Comparison of ENCODE assay signal across 1 cellular context in genomic region chr9:20646656-20647055, GRCh38.
TF ChIP-seq lines count a peak whose summit lies in the region.

No MANE protein-coding gene starts in this region.

TF ChIP-seq in GM23338, 12 proteins besides CTCF, POLR2A, EP300 and RAD21:
- TF ChIP-seq REST (IDR thresholded peaks at IDR 0.05; ENCODE audit: unreplicated experiment) (no peak), CREB1 (CRISPR knock-in tag; IDR thresholded peaks at IDR 0.05; ENCODE audit: low read depth) (no peak), ZNF331 (CRISPR knock-in tag; IDR thresholded peaks at IDR 0.05; ENCODE audit: low read depth) (no peak), ZNF114 (CRISPR knock-in tag; IDR thresholded peaks at IDR 0.05) (no peak), NANOG (IDR thresholded peaks at IDR 0.05; ENCODE audit: borderline replicate concordance) (no peak), ETS1 (IDR thresholded peaks at IDR 0.05) (no peak), STAT1 (IDR thresholded peaks at IDR 0.05; ENCODE audit: unreplicated experiment) (no peak), EZH2 (IDR thresholded peaks at IDR 0.05; ENCODE audit: low read depth, unreplicated experiment) (no peak), ZNF462 (CRISPR knock-in tag; IDR thresholded peaks at IDR 0.05) (no peak), EZH2phosphoT487 (IDR thresholded peaks at IDR 0.05; ENCODE audit: unreplicated experiment) (no peak), POLR2AphosphoS5 (IDR thresholded peaks at IDR 0.05; ENCODE audit: low read depth) (no peak), JUNB (IDR thresholded peaks at IDR 0.05; ENCODE audit: unreplicated experiment) (no peak)
